1 cellular context compared by ENCODE assay signal in the genomic region with DNA sequence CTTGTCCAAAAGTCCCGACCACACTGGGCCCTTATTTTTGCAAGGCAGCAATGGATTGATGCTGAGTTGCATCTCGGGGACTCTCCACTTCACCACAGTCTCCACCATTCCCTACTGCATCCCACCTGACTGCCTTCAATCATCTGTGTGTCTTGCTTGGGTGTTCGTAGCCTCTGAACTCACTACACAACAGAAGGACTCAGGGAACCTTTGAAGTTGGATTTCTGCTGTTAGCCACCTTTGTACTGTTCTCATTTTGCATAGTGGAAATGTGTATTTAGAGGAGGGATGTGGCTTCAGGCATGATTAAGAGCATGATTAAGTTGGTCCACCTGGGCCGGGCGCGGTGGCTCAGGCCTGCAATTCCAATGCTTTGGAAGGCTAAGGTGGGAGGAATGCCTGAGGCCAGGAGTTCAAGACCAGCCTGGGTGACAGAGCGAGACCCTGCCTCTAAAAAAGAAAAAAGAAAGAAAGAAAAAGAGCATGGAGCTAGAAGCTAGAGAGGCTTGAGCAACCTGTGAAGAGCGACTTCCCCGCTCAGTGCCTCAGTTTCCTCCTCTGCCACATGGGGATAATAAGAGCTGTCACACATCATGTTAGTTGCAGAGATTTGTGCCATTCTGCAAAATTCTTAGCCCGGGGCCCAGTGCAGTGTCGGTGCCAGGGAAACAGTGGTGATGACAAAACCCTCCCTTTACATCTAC.
A peak's percentile ranks its signal among the peaks of the same experiment; 100 is the strongest.
TF ChIP-seq lines count a peak whose summit lies in the region.

No MANE protein-coding gene starts in this region.

TF ChIP-seq in HepG2, 621 proteins besides CTCF, POLR2A, EP300 and RAD21 (continued from another document and continues in another):
- TF ChIP-seq, protein P1, sequence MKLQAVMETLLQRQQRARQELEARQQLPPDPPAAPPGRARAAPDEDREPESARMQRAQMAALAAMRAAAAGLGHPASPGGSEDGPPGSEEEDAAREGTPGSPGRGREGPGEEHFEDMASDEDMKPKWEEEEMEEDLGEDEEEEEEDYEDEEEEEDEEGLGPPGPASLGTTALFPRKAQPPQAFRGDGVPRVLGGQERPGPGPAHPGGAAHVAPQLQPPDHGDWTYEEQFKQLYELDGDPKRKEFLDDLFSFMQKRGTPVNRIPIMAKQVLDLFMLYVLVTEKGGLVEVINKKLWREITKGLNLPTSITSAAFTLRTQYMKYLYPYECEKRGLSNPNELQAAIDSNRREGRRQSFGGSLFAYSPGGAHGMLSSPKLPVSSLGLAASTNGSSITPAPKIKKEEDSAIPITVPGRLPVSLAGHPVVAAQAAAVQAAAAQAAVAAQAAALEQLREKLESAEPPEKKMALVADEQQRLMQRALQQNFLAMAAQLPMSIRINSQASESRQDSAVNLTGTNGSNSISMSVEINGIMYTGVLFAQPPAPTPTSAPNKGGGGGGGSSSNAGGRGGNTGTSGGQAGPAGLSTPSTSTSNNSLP (IDR thresholded peaks at IDR 0.05; ENCODE audit: low read depth, low read length): peak; percentile 96
- TF ChIP-seq GABPA (IDR thresholded peaks at IDR 0.05; ENCODE audit: low read depth, low read length): no peak
- no peak; the same call in 1 of the 2 replicates for TF ChIP-seq GABPA (CRISPR knock-in tag; IDR thresholded peaks at IDR 0.05; ENCODE audit: low read depth)
- no peak for TF ChIP-seq TRIM24 (CRISPR knock-in tag; IDR thresholded peaks at IDR 0.05)
- TF ChIP-seq ZFAT (CRISPR knock-in tag; conservative IDR thresholded peaks at IDR 0.05): no peak
- TF ChIP-seq HCFC1 (IDR thresholded peaks at IDR 0.05; ENCODE audit: low read depth, low read length): no peak
- peak; percentile 90; the same call in 1 of the 2 replicates for TF ChIP-seq ZNF292 (CRISPR knock-in tag; IDR thresholded peaks at IDR 0.05; ENCODE audit: borderline replicate concordance, low read depth)
- TF ChIP-seq, protein P2, sequence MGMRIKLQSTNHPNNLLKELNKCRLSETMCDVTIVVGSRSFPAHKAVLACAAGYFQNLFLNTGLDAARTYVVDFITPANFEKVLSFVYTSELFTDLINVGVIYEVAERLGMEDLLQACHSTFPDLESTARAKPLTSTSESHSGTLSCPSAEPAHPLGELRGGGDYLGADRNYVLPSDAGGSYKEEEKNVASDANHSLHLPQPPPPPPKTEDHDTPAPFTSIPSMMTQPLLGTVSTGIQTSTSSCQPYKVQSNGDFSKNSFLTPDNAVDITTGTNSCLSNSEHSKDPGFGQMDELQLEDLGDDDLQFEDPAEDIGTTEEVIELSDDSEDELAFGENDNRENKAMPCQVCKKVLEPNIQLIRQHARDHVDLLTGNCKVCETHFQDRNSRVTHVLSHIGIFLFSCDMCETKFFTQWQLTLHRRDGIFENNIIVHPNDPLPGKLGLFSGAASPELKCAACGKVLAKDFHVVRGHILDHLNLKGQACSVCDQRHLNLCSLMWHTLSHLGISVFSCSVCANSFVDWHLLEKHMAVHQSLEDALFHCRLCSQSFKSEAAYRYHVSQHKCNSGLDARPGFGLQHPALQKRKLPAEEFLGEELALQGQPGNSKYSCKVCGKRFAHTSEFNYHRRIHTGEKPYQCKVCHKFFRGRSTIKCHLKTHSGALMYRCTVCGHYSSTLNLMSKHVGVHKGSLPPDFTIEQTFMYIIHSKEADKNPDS (CRISPR knock-in tag; IDR thresholded peaks at IDR 0.05): no peak
- no peak for TF ChIP-seq HES4 (CRISPR knock-in tag; IDR thresholded peaks at IDR 0.05; ENCODE audit: borderline replicate concordance)
- peak; percentile 96 for TF ChIP-seq MIXL1 (CRISPR knock-in tag; IDR thresholded peaks at IDR 0.05)
- TF ChIP-seq, protein P3, sequence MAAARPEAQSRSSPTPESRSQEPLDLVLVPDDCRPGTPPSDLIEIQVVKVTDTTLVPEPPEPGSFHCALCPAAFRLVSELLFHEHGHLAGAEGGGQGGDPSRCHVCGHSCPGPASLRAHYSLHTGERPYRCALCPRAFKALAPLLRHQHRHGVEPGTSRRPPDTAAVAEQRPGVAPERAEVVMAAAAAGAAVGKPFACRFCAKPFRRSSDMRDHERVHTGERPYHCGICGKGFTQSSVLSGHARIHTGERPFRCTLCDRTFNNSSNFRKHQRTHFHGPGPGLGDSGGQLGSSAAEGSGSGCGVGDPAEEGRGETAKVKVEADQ (CRISPR knock-in tag; IDR thresholded peaks at IDR 0.05; ENCODE audit: borderline replicate concordance): peak; percentile 81
- peak; percentile 83; the same call in 1 of the 2 replicates for TF ChIP-seq ZNF224 (CRISPR knock-in tag; IDR thresholded peaks at IDR 0.05)
- peak; percentile 72 for TF ChIP-seq FOXK1 (CRISPR knock-in tag; IDR thresholded peaks at IDR 0.05; ENCODE audit: borderline replicate concordance, low read depth)
- 0 out of 2 replicates have a peak, but pooled peaks have one; percentile 73 for TF ChIP-seq DNMT1 (CRISPR knock-in tag; IDR thresholded peaks at IDR 0.05)
- no peak for TF ChIP-seq YEATS2 (CRISPR knock-in tag; IDR thresholded peaks at IDR 0.05; ENCODE audit: borderline replicate concordance)
- no peak for TF ChIP-seq ZNF468 (CRISPR knock-in tag; IDR thresholded peaks at IDR 0.05)
- TF ChIP-seq ELF4 (CRISPR knock-in tag; IDR thresholded peaks at IDR 0.05; ENCODE audit: borderline replicate concordance): peak; percentile 14; the same call in 1 of the 2 replicates
- no peak for TF ChIP-seq EZH2 (conservative IDR thresholded peaks at IDR 0.05; ENCODE audit: low read depth, low read length)
- peak; percentile 96 for TF ChIP-seq MED1 (CRISPR knock-in tag; IDR thresholded peaks at IDR 0.05)
- no peak; the same call in none of the 2 replicates for TF ChIP-seq TOE1 (CRISPR knock-in tag; IDR thresholded peaks at IDR 0.05)
- no peak for TF ChIP-seq NFE2 (CRISPR knock-in tag; IDR thresholded peaks at IDR 0.05)
- peak; percentile 53; the same call in 1 of the 2 replicates for TF ChIP-seq NFIC (IDR thresholded peaks at IDR 0.05; ENCODE audit: low read length)
- TF ChIP-seq ZNF629 (CRISPR knock-in tag; conservative IDR thresholded peaks at IDR 0.05): peak; percentile 56
- TF ChIP-seq TP53 (CRISPR knock-in tag; conservative IDR thresholded peaks at IDR 0.05): 0 out of 2 replicates have a peak, but pooled peaks have one; percentile 62
- TF ChIP-seq CHD4 (IDR thresholded peaks at IDR 0.05; ENCODE audit: borderline replicate concordance, low read length): peak; percentile 100
- TF ChIP-seq, protein P4, sequence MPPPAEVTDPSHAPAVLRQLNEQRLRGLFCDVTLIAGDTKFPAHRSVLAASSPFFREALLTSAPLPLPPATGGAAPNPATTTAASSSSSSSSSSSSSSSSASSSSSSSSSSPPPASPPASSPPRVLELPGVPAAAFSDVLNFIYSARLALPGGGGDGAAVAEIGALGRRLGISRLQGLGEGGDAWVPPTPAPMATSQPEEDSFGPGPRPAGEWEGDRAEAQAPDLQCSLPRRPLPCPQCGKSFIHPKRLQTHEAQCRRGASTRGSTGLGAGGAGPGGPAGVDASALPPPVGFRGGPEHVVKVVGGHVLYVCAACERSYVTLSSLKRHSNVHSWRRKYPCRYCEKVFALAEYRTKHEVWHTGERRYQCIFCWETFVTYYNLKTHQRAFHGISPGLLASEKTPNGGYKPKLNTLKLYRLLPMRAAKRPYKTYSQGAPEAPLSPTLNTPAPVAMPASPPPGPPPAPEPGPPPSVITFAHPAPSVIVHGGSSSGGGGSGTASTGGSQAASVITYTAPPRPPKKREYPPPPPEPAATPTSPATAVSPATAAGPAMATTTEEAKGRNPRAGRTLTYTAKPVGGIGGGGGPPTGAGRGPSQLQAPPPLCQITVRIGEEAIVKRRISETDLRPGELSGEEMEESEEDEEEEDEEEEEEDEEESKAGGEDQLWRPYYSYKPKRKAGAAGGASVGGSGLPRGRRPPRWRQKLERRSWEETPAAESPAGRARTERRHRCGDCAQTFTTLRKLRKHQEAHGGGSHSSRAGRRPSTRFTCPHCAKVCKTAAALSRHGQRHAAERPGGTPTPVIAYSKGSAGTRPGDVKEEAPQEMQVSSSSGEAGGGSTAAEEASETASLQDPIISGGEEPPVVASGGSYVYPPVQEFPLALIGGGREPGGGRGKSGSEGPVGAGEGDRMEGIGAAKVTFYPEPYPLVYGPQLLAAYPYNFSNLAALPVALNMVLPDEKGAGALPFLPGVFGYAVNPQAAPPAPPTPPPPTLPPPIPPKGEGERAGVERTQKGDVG (CRISPR knock-in tag; IDR thresholded peaks at IDR 0.05; ENCODE audit: borderline replicate concordance): no peak; the same call in none of the 2 replicates
- TF ChIP-seq ISX (CRISPR knock-in tag; conservative IDR thresholded peaks at IDR 0.05): 0 out of 2 replicates have a peak, but pooled peaks have one; percentile 22
- TF ChIP-seq, protein P5, sequence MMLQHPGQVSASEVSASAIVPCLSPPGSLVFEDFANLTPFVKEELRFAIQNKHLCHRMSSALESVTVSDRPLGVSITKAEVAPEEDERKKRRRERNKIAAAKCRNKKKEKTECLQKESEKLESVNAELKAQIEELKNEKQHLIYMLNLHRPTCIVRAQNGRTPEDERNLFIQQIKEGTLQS (CRISPR knock-in tag; IDR thresholded peaks at IDR 0.05): no peak
- TF ChIP-seq MAZ (IDR thresholded peaks at IDR 0.05; ENCODE audit: borderline replicate concordance, low read depth, low read length): peak; percentile 28; the same call in 1 of the 2 replicates
- TF ChIP-seq MAZ (CRISPR knock-in tag; IDR thresholded peaks at IDR 0.05; ENCODE audit: low read depth): no peak; the same call in 1 of the 2 replicates
- TF ChIP-seq ZNF777 (CRISPR knock-in tag; IDR thresholded peaks at IDR 0.05): no peak
- TF ChIP-seq, protein P6, sequence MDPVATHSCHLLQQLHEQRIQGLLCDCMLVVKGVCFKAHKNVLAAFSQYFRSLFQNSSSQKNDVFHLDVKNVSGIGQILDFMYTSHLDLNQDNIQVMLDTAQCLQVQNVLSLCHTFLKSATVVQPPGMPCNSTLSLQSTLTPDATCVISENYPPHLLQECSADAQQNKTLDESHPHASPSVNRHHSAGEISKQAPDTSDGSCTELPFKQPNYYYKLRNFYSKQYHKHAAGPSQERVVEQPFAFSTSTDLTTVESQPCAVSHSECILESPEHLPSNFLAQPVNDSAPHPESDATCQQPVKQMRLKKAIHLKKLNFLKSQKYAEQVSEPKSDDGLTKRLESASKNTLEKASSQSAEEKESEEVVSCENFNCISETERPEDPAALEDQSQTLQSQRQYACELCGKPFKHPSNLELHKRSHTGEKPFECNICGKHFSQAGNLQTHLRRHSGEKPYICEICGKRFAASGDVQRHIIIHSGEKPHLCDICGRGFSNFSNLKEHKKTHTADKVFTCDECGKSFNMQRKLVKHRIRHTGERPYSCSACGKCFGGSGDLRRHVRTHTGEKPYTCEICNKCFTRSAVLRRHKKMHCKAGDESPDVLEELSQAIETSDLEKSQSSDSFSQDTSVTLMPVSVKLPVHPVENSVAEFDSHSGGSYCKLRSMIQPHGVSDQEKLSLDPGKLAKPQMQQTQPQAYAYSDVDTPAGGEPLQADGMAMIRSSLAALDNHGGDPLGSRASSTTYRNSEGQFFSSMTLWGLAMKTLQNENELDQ (CRISPR knock-in tag; IDR thresholded peaks at IDR 0.05; ENCODE audit: borderline replicate concordance): no peak
- peak; percentile 59 for TF ChIP-seq ZFP36L1 (CRISPR knock-in tag; IDR thresholded peaks at IDR 0.05)
- TF ChIP-seq NRL (CRISPR knock-in tag; IDR thresholded peaks at IDR 0.05; ENCODE audit: borderline replicate concordance): no peak; the same call in 1 of the 2 replicates
- no peak; the same call in none of the 2 replicates for TF ChIP-seq ZFP1 (CRISPR knock-in tag; IDR thresholded peaks at IDR 0.05)
- peak; percentile 54; the same call in 1 of the 2 replicates for TF ChIP-seq ZNF879 (CRISPR knock-in tag; IDR thresholded peaks at IDR 0.05)
- TF ChIP-seq ZNF569 (CRISPR knock-in tag; IDR thresholded peaks at IDR 0.05; ENCODE audit: borderline replicate concordance): no peak
- TF ChIP-seq MAFG (CRISPR knock-in tag; IDR thresholded peaks at IDR 0.05): no peak
- TF ChIP-seq ZC3H13 (CRISPR knock-in tag; IDR thresholded peaks at IDR 0.05): no peak; the same call in 1 of the 2 replicates
- peak; percentile 81; the same call in 1 of the 2 replicates for TF ChIP-seq ATF7-NPFF (CRISPR knock-in tag; IDR thresholded peaks at IDR 0.05; ENCODE audit: low read depth)
- TF ChIP-seq ZNF558 (CRISPR knock-in tag; IDR thresholded peaks at IDR 0.05; ENCODE audit: borderline replicate concordance): no peak
- TF ChIP-seq SP4 (CRISPR knock-in tag; IDR thresholded peaks at IDR 0.05): peak; percentile 69; the same call in 1 of the 2 replicates
- TF ChIP-seq PAF1 (CRISPR knock-in tag; IDR thresholded peaks at IDR 0.05): no peak
- no peak for TF ChIP-seq ATRX (CRISPR knock-in tag; IDR thresholded peaks at IDR 0.05; ENCODE audit: borderline replicate concordance)
- no peak; the same call in 1 of the 2 replicates for TF ChIP-seq MEIS1 (CRISPR knock-in tag; IDR thresholded peaks at IDR 0.05; ENCODE audit: borderline replicate concordance)
- TF ChIP-seq CBX2 (IDR thresholded peaks at IDR 0.05; ENCODE audit: low read depth, low read length): no peak
- no peak for TF ChIP-seq CBX2 (CRISPR knock-in tag; IDR thresholded peaks at IDR 0.05; ENCODE audit: low read depth)
- peak; percentile 96 for TF ChIP-seq RXRB (CRISPR knock-in tag; IDR thresholded peaks at IDR 0.05; ENCODE audit: borderline replicate concordance)
- peak; percentile 74 for TF ChIP-seq ZBTB20 (CRISPR knock-in tag; IDR thresholded peaks at IDR 0.05; ENCODE audit: borderline replicate concordance, low read depth)
- TF ChIP-seq, protein P7, sequence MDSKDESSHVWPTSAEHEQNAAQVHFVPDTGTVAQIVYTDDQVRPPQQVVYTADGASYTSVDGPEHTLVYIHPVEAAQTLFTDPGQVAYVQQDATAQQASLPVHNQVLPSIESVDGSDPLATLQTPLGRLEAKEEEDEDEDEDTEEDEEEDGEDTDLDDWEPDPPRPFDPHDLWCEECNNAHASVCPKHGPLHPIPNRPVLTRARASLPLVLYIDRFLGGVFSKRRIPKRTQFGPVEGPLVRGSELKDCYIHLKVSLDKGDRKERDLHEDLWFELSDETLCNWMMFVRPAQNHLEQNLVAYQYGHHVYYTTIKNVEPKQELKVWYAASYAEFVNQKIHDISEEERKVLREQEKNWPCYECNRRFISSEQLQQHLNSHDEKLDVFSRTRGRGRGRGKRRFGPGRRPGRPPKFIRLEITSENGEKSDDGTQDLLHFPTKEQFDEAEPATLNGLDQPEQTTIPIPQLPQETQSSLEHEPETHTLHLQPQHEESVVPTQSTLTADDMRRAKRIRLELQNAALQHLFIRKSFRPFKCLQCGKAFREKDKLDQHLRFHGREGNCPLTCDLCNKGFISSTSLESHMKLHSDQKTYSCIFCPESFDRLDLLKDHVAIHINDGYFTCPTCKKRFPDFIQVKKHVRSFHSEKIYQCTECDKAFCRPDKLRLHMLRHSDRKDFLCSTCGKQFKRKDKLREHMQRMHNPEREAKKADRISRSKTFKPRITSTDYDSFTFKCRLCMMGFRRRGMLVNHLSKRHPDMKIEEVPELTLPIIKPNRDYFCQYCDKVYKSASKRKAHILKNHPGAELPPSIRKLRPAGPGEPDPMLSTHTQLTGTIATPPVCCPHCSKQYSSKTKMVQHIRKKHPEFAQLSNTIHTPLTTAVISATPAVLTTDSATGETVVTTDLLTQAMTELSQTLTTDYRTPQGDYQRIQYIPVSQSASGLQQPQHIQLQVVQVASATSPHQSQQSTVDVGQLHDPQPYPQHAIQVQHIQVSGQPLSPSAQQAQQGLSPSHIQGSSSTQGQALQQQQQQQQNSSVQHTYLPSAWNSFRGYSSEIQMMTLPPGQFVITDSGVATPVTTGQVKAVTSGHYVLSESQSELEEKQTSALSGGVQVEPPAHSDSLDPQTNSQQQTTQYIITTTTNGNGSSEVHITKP (CRISPR knock-in tag; IDR thresholded peaks at IDR 0.05; ENCODE audit: low read depth): peak; percentile 82
- 0 out of 2 replicates have a peak, but pooled peaks have one; percentile 40 for TF ChIP-seq ZNF343 (CRISPR knock-in tag; IDR thresholded peaks at IDR 0.05)
- TF ChIP-seq ZNF790 (CRISPR knock-in tag; IDR thresholded peaks at IDR 0.05; ENCODE audit: borderline replicate concordance): no peak
- no peak for TF ChIP-seq SMARCE1 (IDR thresholded peaks at IDR 0.05; ENCODE audit: borderline replicate concordance)
- TF ChIP-seq ZNF616 (CRISPR knock-in tag; IDR thresholded peaks at IDR 0.05; ENCODE audit: low read depth): peak; percentile 43; the same call in 1 of the 2 replicates
